14 cellular contexts compared by ENCODE assay signal in the genomic region with DNA sequence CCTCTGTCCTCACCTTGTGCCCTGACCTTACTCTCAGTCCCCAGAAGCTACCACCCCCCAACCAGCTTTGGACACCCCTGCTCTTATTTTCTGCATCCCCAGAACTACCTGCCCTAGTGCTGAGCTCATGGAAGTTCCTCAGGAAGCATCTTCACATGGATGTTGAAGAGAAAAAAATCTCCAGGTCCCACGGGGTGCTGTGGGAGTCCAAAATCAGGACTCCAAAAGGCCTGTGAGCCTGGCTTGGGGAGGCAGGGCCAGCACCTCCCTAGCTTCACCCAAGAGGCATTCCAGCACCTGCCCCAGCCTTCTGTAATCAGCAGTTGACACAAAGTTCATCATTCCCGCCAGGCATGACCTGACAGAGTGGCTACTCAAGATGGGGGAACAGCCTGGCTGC. TPM values are rescaled to one million over a fixed set of nuclear protein-coding genes. Genes with fewer than 3 reads are reported as not detected.
DNase-seq lines count a peak whose midpoint lies in the region; ATAC-seq and TF ChIP-seq lines count a peak whose summit lies in the region.
"Had no signal": no experiment of that assay in that cellular context is flagged by ENCODE, and none has a peak within 500 bp of the region (broad histone marks: within the 10 kb centered on the region; RNA-seq: fewer than 3 reads in every experiment).

No MANE protein-coding gene starts in this region.

- H2AFZ ChIP-seq in DND-41 (ENCODE audit: low read depth, low read length), result no peak overlapping the region
- no peak overlapping the region for H2AFZ ChIP-seq in neural progenitor cell (replicated peaks)

- H3K36me3 ChIP-seq in DND-41 (ENCODE audit: insufficient read depth, low read length) (no peaks in the 10 kb centered on the region), neural progenitor cell (no peaks in the 10 kb centered on the region)
- H3K36me3 ChIP-seq: BLaER1 had no signal

- H3F3A ChIP-seq in neural progenitor cell (ENCODE audit: low read depth), result peaks cover 13% of the 10 kb centered on the region

- no peak overlapping the region for H3K9ac ChIP-seq in DND-41 (ENCODE audit: low read depth, low read length)
- H3K9ac ChIP-seq in neural progenitor cell, result no peak overlapping the region
- H3K9ac ChIP-seq: BLaER1 had no signal

- CTCF ChIA-PET in activated CD8-positive, alpha-beta T cell treated with anti-CD3 and anti-CD28 coated beads, Interleukin-2, amount 10 ng/mL, durations not matched to agents 7 days and 5 days (lab: Charles Lee), result interaction anchor here (2.0 kb wide), 1 partner anchor 32 kb away, joined by 8 read pairs; no protein-coding TSS in a partner anchor
- CTCF ChIA-PET in activated CD8-positive, alpha-beta T cell treated with anti-CD3 and anti-CD28 coated beads for 36 hours (lab: Charles Lee), result interaction anchor here (0.6 to 2.0 kb wide), 4 partner anchors 32 to 232 kb away, joined by 3 to 8 read pairs (median 3); no protein-coding TSS in a partner anchor

- no peaks in the 10 kb centered on the region for H4K20me1 ChIP-seq in DND-41 (ENCODE audit: insufficient read depth, low read length)
- no peaks in the 10 kb centered on the region for H4K20me1 ChIP-seq in neural progenitor cell (ENCODE audit: low read depth)
- H4K20me1 ChIP-seq: BLaER1 had no signal

- no peak for DNase-seq in activated CD8-positive, alpha-beta T cell treated with anti-CD3 and anti-CD28 coated beads, Interleukin-2, amount 10 ng/mL, durations not matched to agents 7 days and 5 days
- DNase-seq in activated CD8-positive, alpha-beta T cell treated with anti-CD3 and anti-CD28 coated beads for 36 hours, result no peak
- no peak for DNase-seq in DND-41
- DNase-seq in T-helper 17 cell, result no peak
- peak; percentile 77 for DNase-seq in mesenteric fat pad (ENCODE audit: low spot score)
- DNase-seq in neural progenitor cell (ENCODE audit: low spot score), result no peak
- no peak for DNase-seq in NCI-H748 (lab: John Stamatoyannopoulos, UW; ENCODE audit: unreplicated experiment)
- DNase-seq: 8988T, AML-193, DMS53, H7 had no signal

- no peak for ATAC-seq in activated CD8-positive, alpha-beta T cell treated with anti-CD3 and anti-CD28 coated beads, Interleukin-2, amount 10 ng/mL, durations not matched to agents 7 days and 5 days
- no peak for ATAC-seq in activated CD8-positive, alpha-beta T cell treated with anti-CD3 and anti-CD28 coated beads for 36 hours
- ATAC-seq in DND-41 (ENCODE audit: insufficient read depth, low read depth) (no peak), T-helper 17 cell (no peak), GM19455 (IDR thresholded peaks at IDR 0.05; ENCODE audit: unreplicated experiment) (no peak)

- H3K9me3 ChIP-seq in DND-41 (ENCODE audit: insufficient read depth, low read length, severe bottlenecking) (no peaks in the 10 kb centered on the region), T-helper 17 cell (ENCODE audit: control insufficient read depth, low read length, poor library complexity, severe bottlenecking) (no peaks in the 10 kb centered on the region), neural progenitor cell (ENCODE audit: low read depth) (no peaks in the 10 kb centered on the region)
- H3K9me3 ChIP-seq: BLaER1 had no signal

- no peaks in the 10 kb centered on the region for H3K36me3 Mint-ChIP-seq in activated CD8-positive, alpha-beta T cell treated with anti-CD3 and anti-CD28 coated beads, Interleukin-2, amount 10 ng/mL, durations not matched to agents 7 days and 5 days (ENCODE audit: low read depth)
- H3K36me3 Mint-ChIP-seq in activated CD8-positive, alpha-beta T cell treated with anti-CD3 and anti-CD28 coated beads for 36 hours (ENCODE audit: low read depth), result no peaks in the 10 kb centered on the region
- H3K36me3 Mint-ChIP-seq in T-helper 17 cell (ENCODE audit: low read depth) (no peaks in the 10 kb centered on the region), neural progenitor cell (no peaks in the 10 kb centered on the region)

- H3K4me1 ChIP-seq in DND-41 (ENCODE audit: insufficient read depth, low read length) (peaks cover 36% of the 10 kb centered on the region), neural progenitor cell (peaks cover 12% of the 10 kb centered on the region)

- POLR2A ChIA-PET in activated CD8-positive, alpha-beta T cell treated with anti-CD3 and anti-CD28 coated beads, Interleukin-2, amount 10 ng/mL, durations not matched to agents 7 days and 5 days (lab: Charles Lee), result interaction anchor here (1.3 kb wide), 1 partner anchor 228 kb away, joined by 3 read pairs; no protein-coding TSS in a partner anchor
- POLR2A ChIA-PET in activated CD8-positive, alpha-beta T cell treated with anti-CD3 and anti-CD28 coated beads for 36 hours (lab: Charles Lee), result interaction anchor here (0.5 to 1.6 kb wide), 2 partner anchors 19 to 27 kb away, joined by 3 read pairs; no protein-coding TSS in a partner anchor

- H3K27ac ChIP-seq in DND-41 (ENCODE audit: low read length) (peak overlapping the region; percentile 86), neural progenitor cell (no peak overlapping the region)
- H3K27ac ChIP-seq: BLaER1 had no signal

- H3K27me3 ChIP-seq in DND-41 (ENCODE audit: insufficient read depth, low read length, poor library complexity) (no peaks in the 10 kb centered on the region), neural progenitor cell (no peaks in the 10 kb centered on the region)
- H3K27me3 ChIP-seq: BLaER1 had no signal

- no peaks in the 10 kb centered on the region for H3K79me2 ChIP-seq in DND-41 (ENCODE audit: insufficient read depth, low read length)
- H3K79me2 ChIP-seq in neural progenitor cell (ENCODE audit: low read depth), result no peaks in the 10 kb centered on the region

- H3K4me3 ChIP-seq in DND-41 (ENCODE audit: low read depth in 1 of 2, low read length in 2 of 2) (no peak overlapping the region), neural progenitor cell (no peak overlapping the region)
- H3K4me3 ChIP-seq: BLaER1 had no signal

- H3K27ac Mint-ChIP-seq in activated CD8-positive, alpha-beta T cell treated with anti-CD3 and anti-CD28 coated beads, Interleukin-2, amount 10 ng/mL, durations not matched to agents 7 days and 5 days, result peak overlapping the region; percentile 79
- no peak overlapping the region for H3K27ac Mint-ChIP-seq in activated CD8-positive, alpha-beta T cell treated with anti-CD3 and anti-CD28 coated beads for 36 hours
- peak overlapping the region; percentile 71 for H3K27ac Mint-ChIP-seq in T-helper 17 cell
- no peak overlapping the region for H3K27ac Mint-ChIP-seq in neural progenitor cell

- intact Hi-C loops in activated CD8-positive, alpha-beta T cell treated with anti-CD3 and anti-CD28 coated beads for 36 hours (cut with micrococcal nuclease), result no loop called here

- no peaks in the 10 kb centered on the region for H3K9me3 Mint-ChIP-seq in activated CD8-positive, alpha-beta T cell treated with anti-CD3 and anti-CD28 coated beads, Interleukin-2, amount 10 ng/mL, durations not matched to agents 7 days and 5 days (ENCODE audit: insufficient read depth)
- H3K9me3 Mint-ChIP-seq in activated CD8-positive, alpha-beta T cell treated with anti-CD3 and anti-CD28 coated beads for 36 hours, result no peaks in the 10 kb centered on the region
- peaks cover 1% of the 10 kb centered on the region for H3K9me3 Mint-ChIP-seq in neural progenitor cell

- no peak for TF ChIP-seq CTCF in activated CD8-positive, alpha-beta T cell treated with anti-CD3 and anti-CD28 coated beads for 36 hours (IDR thresholded peaks at IDR 0.05)
- TF ChIP-seq CTCF in DND-41 (IDR thresholded peaks at IDR 0.05; ENCODE audit: borderline replicate concordance, extremely low read depth, low read length, poor library complexity, severe bottlenecking) (no peak), neural progenitor cell (IDR thresholded peaks at IDR 0.05) (no peak)

- H3K4me1 Mint-ChIP-seq in activated CD8-positive, alpha-beta T cell treated with anti-CD3 and anti-CD28 coated beads, Interleukin-2, amount 10 ng/mL, durations not matched to agents 7 days and 5 days (ENCODE audit: low read depth), result peaks cover 50% of the 10 kb centered on the region
- H3K4me1 Mint-ChIP-seq in activated CD8-positive, alpha-beta T cell treated with anti-CD3 and anti-CD28 coated beads for 36 hours (ENCODE audit: low read depth), result peaks cover 26% of the 10 kb centered on the region
- H3K4me1 Mint-ChIP-seq in T-helper 17 cell, result peaks cover 20% of the 10 kb centered on the region
- peaks cover 6% of the 10 kb centered on the region for H3K4me1 Mint-ChIP-seq in neural progenitor cell

- H3K27me3 Mint-ChIP-seq in activated CD8-positive, alpha-beta T cell treated with anti-CD3 and anti-CD28 coated beads, Interleukin-2, amount 10 ng/mL, durations not matched to agents 7 days and 5 days (ENCODE audit: low read depth), result no peaks in the 10 kb centered on the region
- no peaks in the 10 kb centered on the region for H3K27me3 Mint-ChIP-seq in activated CD8-positive, alpha-beta T cell treated with anti-CD3 and anti-CD28 coated beads for 36 hours
- H3K27me3 Mint-ChIP-seq in T-helper 17 cell (no peaks in the 10 kb centered on the region), neural progenitor cell (ENCODE audit: insufficient read depth, low read depth) (peaks cover 6% of the 10 kb centered on the region)

- H3K4me2 ChIP-seq in DND-41 (ENCODE audit: insufficient read depth, low read length) (no peak overlapping the region), neural progenitor cell (no peak overlapping the region)
- H3K4me2 ChIP-seq: BLaER1 had no signal

- no peak overlapping the region for H3K4me3 Mint-ChIP-seq in activated CD8-positive, alpha-beta T cell treated with anti-CD3 and anti-CD28 coated beads, Interleukin-2, amount 10 ng/mL, durations not matched to agents 7 days and 5 days
- H3K4me3 Mint-ChIP-seq in activated CD8-positive, alpha-beta T cell treated with anti-CD3 and anti-CD28 coated beads for 36 hours, result no peak overlapping the region
- H3K4me3 Mint-ChIP-seq in T-helper 17 cell (no peak overlapping the region), neural progenitor cell (no peak overlapping the region)

RNA-seq across cellular contexts. Expression of a gene that starts 20.7 kb away (rescaled TPM):
- not detected for total RNA-seq in activated CD8-positive, alpha-beta T cell treated with anti-CD3 and anti-CD28 coated beads, Interleukin-2, amount 10 ng/mL, durations not matched to agents 7 days and 5 days
- 1 to 10 TPM; 1.4 to 1.5 TPM for total RNA-seq in activated CD8-positive, alpha-beta T cell treated with anti-CD3 and anti-CD28 coated beads for 36 hours
- total RNA-seq in T-helper 17 cell (under 1 TPM in 1 of 2 donors, not detected in 1; 0.17 TPM), mesenteric fat pad (0.26 TPM), neural progenitor cell (ENCODE audit: low replicate concordance) (0.28 and 1.6 TPM in 2 replicates)
- total RNA-seq: G401, H7 had no signal

RNA-seq across cellular contexts. Expression of a gene that starts 43.0 kb away (rescaled TPM):
- not detected for total RNA-seq in activated CD8-positive, alpha-beta T cell treated with anti-CD3 and anti-CD28 coated beads, Interleukin-2, amount 10 ng/mL, durations not matched to agents 7 days and 5 days
- total RNA-seq in activated CD8-positive, alpha-beta T cell treated with anti-CD3 and anti-CD28 coated beads for 36 hours, result not detected
- total RNA-seq in T-helper 17 cell (not detected), mesenteric fat pad (not detected), neural progenitor cell (ENCODE audit: low replicate concordance) (0.19 TPM in 1 of 2 replicates, not detected in the other)
- total RNA-seq: G401, H7 had no signal

Comparison
In these comparisons a context has a peak if more than half of its experiments do, and no peak if none do; other contexts are left out.
1. H3K27ac Mint-ChIP-seq: peak in activated CD8-positive, alpha-beta T cell treated with anti-CD3 and anti-CD28 coated beads, Interleukin-2, amount 10 ng/mL, durations not matched to agents 7 days and 5 days (single experiment) and T-helper 17 cell (single experiment); none in activated CD8-positive, alpha-beta T cell treated with anti-CD3 and anti-CD28 coated beads for 36 hours (single experiment) and neural progenitor cell (single experiment).